16 cellular contexts compared by ENCODE assay signal in genomic region chr22:36225333-36225922, GRCh38. TPM values are rescaled to one million over a fixed set of nuclear protein-coding genes. Genes with fewer than 3 reads are reported as not detected.
A peak's percentile ranks its signal among the peaks of the same experiment; 100 is the strongest.
DNase-seq lines count a peak whose midpoint lies in the region; ATAC-seq and TF ChIP-seq lines count a peak whose summit lies in the region.
"Had no signal": no experiment of that assay in that cellular context is flagged by ENCODE, and none has a peak within 500 bp of the region (broad histone marks: within the 10 kb centered on the region; RNA-seq: fewer than 3 reads in every experiment).

No MANE protein-coding gene starts in this region.

- no peak overlapping the region for H2AFZ ChIP-seq in smooth muscle cell (ENCODE audit: low read depth)

- H3F3A ChIP-seq in smooth muscle cell (ENCODE audit: low read depth): no peaks in the 10 kb centered on the region

- CTCF ChIA-PET in CD8-positive, alpha-beta T cell (lab: Charles Lee): interaction anchor here (3.7 kb wide), 1 partner anchor 14 kb away, joined by 17 read pairs; the partner anchor contains the start of gene APOL2

- H3K4me2 ChIP-seq in smooth muscle cell: no peak overlapping the region
- H3K4me2 ChIP-seq: BLaER1 had no signal

- POLR2A ChIA-PET in CD8-positive, alpha-beta T cell (lab: Charles Lee): no interaction called here

- peaks cover 2% of the 10 kb centered on the region for H3K4me1 Mint-ChIP-seq in T-helper 2 cell treated with Interferon-gamma antibody and Interleukin-4, amounts not matched to agents 5 μg/mL and 100 μg/mL, for 36 hours (ENCODE audit: low read depth)
- peaks cover 7% of the 10 kb centered on the region for H3K4me1 Mint-ChIP-seq in CD8-positive, alpha-beta T cell (ENCODE audit: low read depth)

- no peaks in the 10 kb centered on the region for H3K9me3 Mint-ChIP-seq in T-helper 2 cell treated with Interferon-gamma antibody and Interleukin-4, amounts not matched to agents 5 μg/mL and 100 μg/mL, for 36 hours
- H3K9me3 Mint-ChIP-seq in CD8-positive, alpha-beta T cell: no peaks in the 10 kb centered on the region
- H3K9me3 Mint-ChIP-seq: HFFc6 had no signal

- H3K9me3 ChIP-seq in CD8-positive, alpha-beta T cell (ENCODE audit: low read length): no peaks in the 10 kb centered on the region
- H3K9me3 ChIP-seq in smooth muscle cell (replicated peaks; ENCODE audit: low read depth): no peaks in the 10 kb centered on the region
- H3K9me3 ChIP-seq: BLaER1 had no signal

- peaks cover 40% of the 10 kb centered on the region for H3K36me3 Mint-ChIP-seq in T-helper 2 cell treated with Interferon-gamma antibody and Interleukin-4, amounts not matched to agents 5 μg/mL and 100 μg/mL, for 36 hours (ENCODE audit: low read depth)
- H3K36me3 Mint-ChIP-seq in CD8-positive, alpha-beta T cell: peaks cover 43% of the 10 kb centered on the region

- peak overlapping the region; percentile 14 for H3K27ac Mint-ChIP-seq in T-helper 2 cell treated with Interferon-gamma antibody and Interleukin-4, amounts not matched to agents 5 μg/mL and 100 μg/mL, for 36 hours
- H3K27ac Mint-ChIP-seq in CD8-positive, alpha-beta T cell: peak overlapping the region; percentile 13
- H3K27ac Mint-ChIP-seq: HFFc6 had no signal

- no peaks in the 10 kb centered on the region for H3K79me2 ChIP-seq in smooth muscle cell (ENCODE audit: low read depth)

- 90% methylated on average over 9 of the region's 9 CpGs for WGBS in smooth muscle cell (ENCODE audit: low lambda C conversion rate)

- TF ChIP-seq CTCF in CD8-positive, alpha-beta T cell (IDR thresholded peaks at IDR 0.05): no peak
- TF ChIP-seq CTCF in coronary artery (IDR thresholded peaks at IDR 0.05): no peak
- TF ChIP-seq CTCF in smooth muscle cell (IDR thresholded peaks at IDR 0.05; ENCODE audit: borderline replicate concordance, insufficient read depth, poor library complexity, severe bottlenecking): no peak

- H3K27me3 Mint-ChIP-seq in T-helper 2 cell treated with Interferon-gamma antibody and Interleukin-4, amounts not matched to agents 5 μg/mL and 100 μg/mL, for 36 hours (ENCODE audit: low read depth): peaks cover 7% of the 10 kb centered on the region
- H3K27me3 Mint-ChIP-seq in CD8-positive, alpha-beta T cell (ENCODE audit: low read depth): no peaks in the 10 kb centered on the region

- no peak overlapping the region for H3K4me3 Mint-ChIP-seq in T-helper 2 cell treated with Interferon-gamma antibody and Interleukin-4, amounts not matched to agents 5 μg/mL and 100 μg/mL, for 36 hours
- no peak overlapping the region for H3K4me3 Mint-ChIP-seq in CD8-positive, alpha-beta T cell
- H3K4me3 Mint-ChIP-seq: HFFc6 had no signal

- H3K4me1 ChIP-seq in CD8-positive, alpha-beta T cell (ENCODE audit: insufficient read depth, low read length): peaks cover 4% of the 10 kb centered on the region
- H3K4me1 ChIP-seq in smooth muscle cell (ENCODE audit: low read depth): peaks cover 10% of the 10 kb centered on the region

- peaks cover 15% of the 10 kb centered on the region for H3K36me3 ChIP-seq in CD8-positive, alpha-beta T cell (ENCODE audit: insufficient read depth, low read length)
- H3K36me3 ChIP-seq in smooth muscle cell (ENCODE audit: low read depth): no peaks in the 10 kb centered on the region

- H3K27ac ChIP-seq in CD8-positive, alpha-beta T cell (ENCODE audit: low read depth, low read length): no peak overlapping the region
- H3K27ac ChIP-seq in coronary artery (no peak overlapping the region), smooth muscle cell (ENCODE audit: low read depth) (no peak overlapping the region)
- H3K27ac ChIP-seq: 22Rv1, BLaER1 had no signal

- DNase-seq in T-helper 2 cell treated with Interferon-gamma antibody and Interleukin-4, amounts not matched to agents 5 μg/mL and 100 μg/mL, for 36 hours (ENCODE audit: low spot score): no peak
- no peak for DNase-seq in T-helper 2 cell
- no peak for DNase-seq in CD8-positive, alpha-beta T cell
- DNase-seq in coronary artery (ENCODE audit: low spot score): peak; percentile 64
- peak; percentile 20 for DNase-seq in stimulated activated CD8-positive, alpha-beta memory T cell treated with anti-CD3 and anti-CD28 coated beads, Interleukin-4, amount 100 ng/mL, for 48 hours
- DNase-seq in NCI-H2107 treated with DMSO at 0.1 percent for 48 hours (lab: John Stamatoyannopoulos, UW; ENCODE audit: unreplicated experiment): no peak
- no peak for DNase-seq in NCI-H128 (lab: John Stamatoyannopoulos, UW; ENCODE audit: unreplicated experiment)
- DNase-seq in smooth muscle cell (lab: John Stamatoyannopoulos, UW; ENCODE audit: unreplicated experiment): no peak
- DNase-seq: DMS 273 treated with DMSO at 0.1 percent for 48 hours, HCEC 1CT, HFFc6 had no signal

- no peaks in the 10 kb centered on the region for H3K27me3 ChIP-seq in CD8-positive, alpha-beta T cell (ENCODE audit: insufficient read depth, low read length)
- H3K27me3 ChIP-seq in smooth muscle cell (ENCODE audit: low read depth): no peaks in the 10 kb centered on the region
- H3K27me3 ChIP-seq: BLaER1 had no signal

- H4K20me1 ChIP-seq in smooth muscle cell (ENCODE audit: low read depth): no peaks in the 10 kb centered on the region
- H4K20me1 ChIP-seq: BLaER1 had no signal

- ATAC-seq in CD8-positive, alpha-beta T cell: no peak
- ATAC-seq: GM12878 had no signal

- no peak overlapping the region for H3K9ac ChIP-seq in smooth muscle cell (ENCODE audit: low read depth)
- H3K9ac ChIP-seq: BLaER1 had no signal

- no peak overlapping the region for H3K4me3 ChIP-seq in CD8-positive, alpha-beta T cell (ENCODE audit: low read depth, low read length)
- H3K4me3 ChIP-seq in coronary artery: no peak overlapping the region
- no peak overlapping the region for H3K4me3 ChIP-seq in smooth muscle cell
- H3K4me3 ChIP-seq: BLaER1, GM12878 had no signal

- intact Hi-C loops in CD8-positive, alpha-beta T cell (cut with DNase I, micrococcal nuclease): no loop called here

RNA-seq across cellular contexts. Expression of gene APOL2, which starts 13.9 kb away (rescaled TPM):
- total RNA-seq in CD8-positive, alpha-beta T cell: 10 to 100 TPM; 17.4 to 18.2 TPM
- 12.2 and 14.7 TPM in 2 replicates for total RNA-seq in smooth muscle cell
- polyA plus RNA-seq in smooth muscle cell: 8.0 and 9.2 TPM in 2 replicates

RNA-seq across cellular contexts. Expression of gene APOL4, which starts 23.8 kb away (rescaled TPM):
- total RNA-seq in CD8-positive, alpha-beta T cell: not detected
- total RNA-seq in smooth muscle cell: 0.40 and 0.45 TPM in 2 replicates
- polyA plus RNA-seq in smooth muscle cell: 0.97 TPM in 1 of 2 replicates, not detected in the other
- total RNA-seq: G401, GM12878, HFFc6, HT1080 had no signal

RNA-seq across cellular contexts. Expression of gene APOL1, which starts 27.5 kb away (rescaled TPM):
- 1 to 10 TPM; 5.0 to 5.3 TPM for total RNA-seq in CD8-positive, alpha-beta T cell
- not detected in 2 replicates for total RNA-seq in smooth muscle cell
- 0.62 and 4.9 TPM in 2 replicates for polyA plus RNA-seq in smooth muscle cell
- total RNA-seq: G401 had no signal

Comparison
In these comparisons a context has a peak if more than half of its experiments do, and no peak if none do; other contexts are left out.
1. DNase-seq: peak in coronary artery (single experiment) and stimulated activated CD8-positive, alpha-beta memory T cell treated with anti-CD3 and anti-CD28 coated beads, Interleukin-4, amount 100 ng/mL, for 48 hours (single experiment); none in T-helper 2 cell treated with Interferon-gamma antibody and Interleukin-4, amounts not matched to agents 5 μg/mL and 100 μg/mL, for 36 hours (single experiment), T-helper 2 cell (0 of 5), CD8-positive, alpha-beta T cell (0 of 7), NCI-H2107 treated with DMSO at 0.1 percent for 48 hours (single experiment), NCI-H128 (single experiment) and smooth muscle cell (single experiment).